8 cellular contexts compared by ENCODE assay signal in the genomic region with DNA sequence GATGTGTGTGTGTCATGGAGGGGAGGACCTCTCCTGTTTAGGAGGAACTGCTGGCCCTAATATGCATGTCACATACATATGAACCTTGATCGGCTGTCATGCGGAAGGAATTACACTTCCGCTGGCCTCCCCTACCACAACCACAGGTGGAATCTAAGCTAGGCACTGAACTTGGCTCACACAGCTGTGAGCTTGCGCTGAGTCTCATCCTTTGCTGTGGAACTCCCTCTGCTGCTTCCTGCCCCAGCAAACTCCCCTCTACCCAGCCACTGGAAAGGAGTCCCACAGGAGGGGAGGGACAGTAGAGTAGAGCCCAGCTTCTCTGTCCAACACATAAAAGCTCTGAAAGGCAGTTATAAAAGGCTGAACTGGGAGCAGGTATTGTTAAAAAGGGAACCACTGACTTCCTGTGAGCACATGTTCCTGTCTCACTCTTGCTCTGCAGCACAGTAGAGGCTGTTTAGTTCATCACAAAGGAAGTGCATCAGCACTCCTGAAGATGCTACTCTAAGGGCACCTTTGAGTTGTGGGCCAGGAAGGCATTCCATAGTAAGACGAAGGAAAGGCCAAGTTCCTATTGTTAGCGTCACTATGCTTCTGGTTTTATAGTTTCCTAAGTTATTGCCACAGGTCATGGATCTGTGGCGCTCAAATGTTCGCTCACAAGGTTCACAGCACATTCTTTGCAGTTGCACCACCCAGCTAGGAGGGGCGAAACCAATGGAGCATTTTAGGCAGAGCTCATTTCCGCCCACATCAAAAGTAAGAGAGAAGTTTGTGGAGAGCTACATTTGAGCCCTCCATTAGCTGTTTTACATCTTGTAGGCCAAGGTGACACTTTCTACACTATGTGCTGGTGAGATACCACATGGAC.
DNase-seq lines count a peak whose midpoint lies in the region; ATAC-seq lines count a peak whose summit lies in the region.

No MANE protein-coding gene starts in this region.

- DNase-seq in activated gamma-delta T cell treated with Interleukin-2 at 50 U/mL for 16 hours, result peak; percentile 63
- DNase-seq in activated gamma-delta T cell (lab: John Stamatoyannopoulos, UW), result no peak
- DNase-seq in activated CD4-positive, alpha-beta T cell treated with anti-CD3 and anti-CD28 coated beads, Interleukin-2, amount 50 U/mL, for 1 hour, result peak; percentile 55
- peak; percentile 86 for DNase-seq in kidney tubule cell (ENCODE audit: low spot score)
- DNase-seq in stimulated activated naive CD8-positive, alpha-beta T cell treated with anti-CD3 and anti-CD28 coated beads, Interleukin-15, amount 100 ng/mL, for 72 hours, result peak; percentile 73 to 82
- DNase-seq in NCI-H510A (lab: John Stamatoyannopoulos, UW), result no peak
- no peak for DNase-seq in HUDEP-2 (lab: John Stamatoyannopoulos, UW; ENCODE audit: unreplicated experiment in 76 of 76)

- peak; percentile 48 for ATAC-seq in HG03469 (IDR thresholded peaks at IDR 0.05; ENCODE audit: unreplicated experiment)
- peak; percentile 83 for ATAC-seq in stimulated activated naive CD8-positive, alpha-beta T cell treated with anti-CD3 and anti-CD28 coated beads, Interleukin-15, amount 100 ng/mL, for 72 hours

- H3K9me3 Mint-ChIP-seq in stimulated activated naive CD8-positive, alpha-beta T cell treated with anti-CD3 and anti-CD28 coated beads, Interleukin-15, amount 100 ng/mL, for 72 hours, result no peaks in the 10 kb centered on the region

- peak overlapping the region; percentile 82 to 84 for H3K4me3 Mint-ChIP-seq in stimulated activated naive CD8-positive, alpha-beta T cell treated with anti-CD3 and anti-CD28 coated beads, Interleukin-15, amount 100 ng/mL, for 72 hours

- peaks cover 89% of the 10 kb centered on the region for H3K4me1 Mint-ChIP-seq in stimulated activated naive CD8-positive, alpha-beta T cell treated with anti-CD3 and anti-CD28 coated beads, Interleukin-15, amount 100 ng/mL, for 72 hours

- peak overlapping the region; percentile 90 to 95 for H3K27ac Mint-ChIP-seq in stimulated activated naive CD8-positive, alpha-beta T cell treated with anti-CD3 and anti-CD28 coated beads, Interleukin-15, amount 100 ng/mL, for 72 hours

- no peaks in the 10 kb centered on the region for H3K27me3 Mint-ChIP-seq in stimulated activated naive CD8-positive, alpha-beta T cell treated with anti-CD3 and anti-CD28 coated beads, Interleukin-15, amount 100 ng/mL, for 72 hours

Comparison
In these comparisons a context has a peak if more than half of its experiments do, and no peak if none do; other contexts are left out.
1. DNase-seq: peak in activated gamma-delta T cell treated with Interleukin-2 at 50 U/mL for 16 hours (single experiment), activated CD4-positive, alpha-beta T cell treated with anti-CD3 and anti-CD28 coated beads, Interleukin-2, amount 50 U/mL, for 1 hour (single experiment), kidney tubule cell (single experiment) and stimulated activated naive CD8-positive, alpha-beta T cell treated with anti-CD3 and anti-CD28 coated beads, Interleukin-15, amount 100 ng/mL, for 72 hours (2 of 2); none in activated gamma-delta T cell (single experiment), NCI-H510A (single experiment) and HUDEP-2 (0 of 76).